8 cellular contexts compared by ENCODE assay signal in the genomic region with DNA sequence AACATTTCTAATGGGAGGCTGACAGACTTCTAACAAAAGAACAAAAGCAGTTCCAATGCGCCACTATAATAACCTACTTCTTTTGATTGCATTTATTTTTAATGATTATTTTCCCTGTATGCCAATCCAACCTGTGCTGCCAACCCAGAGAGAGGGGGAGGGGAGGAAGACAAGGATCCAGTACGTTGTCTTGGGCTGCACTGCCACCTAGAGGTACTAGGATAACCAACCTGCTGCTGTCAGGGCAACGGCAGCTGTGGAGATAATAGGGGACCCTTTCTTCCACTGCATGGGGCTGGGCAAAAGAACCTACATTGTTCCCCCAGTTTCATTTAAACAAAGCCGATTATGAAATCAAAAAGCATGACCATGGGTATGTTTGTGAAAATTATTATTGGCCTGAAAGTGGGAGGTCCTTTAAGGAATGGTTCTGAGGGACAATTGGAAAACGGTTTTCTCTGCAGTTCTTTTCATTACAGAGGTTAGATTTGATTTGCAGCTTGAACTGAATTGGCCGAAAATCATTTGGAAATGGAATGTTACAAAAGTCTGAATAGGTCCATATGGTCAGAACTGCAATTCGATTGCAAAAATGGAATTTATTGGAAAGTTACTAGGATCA.
DNase-seq lines count a peak whose midpoint lies in the region; ATAC-seq and TF ChIP-seq lines count a peak whose summit lies in the region.

No MANE protein-coding gene starts in this region.

- H3K27me3 ChIP-seq in A673 (replicated peaks; ENCODE audit: insufficient read depth, low read depth, low read length, poor library complexity) = peaks cover 3% of the 10 kb centered on the region

- H3K9me3 ChIP-seq in A673 (ENCODE audit: low read depth, low read length, poor library complexity, severe bottlenecking) = no peaks in the 10 kb centered on the region

- intact Hi-C loops in A673 (cut with micrococcal nuclease; ENCODE audit: unreplicated experiment) = loop anchor here (2.0 to 10.0 kb wide), 3 partner anchors 347 to 1439 kb away; no protein-coding TSS in a partner anchor

- peak; percentile 61 for ATAC-seq in GM18499 (IDR thresholded peaks at IDR 0.05; ENCODE audit: insufficient read depth, unreplicated experiment)
- peak; percentile 94 for ATAC-seq in HG02763 (IDR thresholded peaks at IDR 0.05; ENCODE audit: unreplicated experiment)

- H3K4me1 ChIP-seq in A673 (ENCODE audit: insufficient read depth, low read length, poor library complexity, severe bottlenecking) = no peaks in the 10 kb centered on the region

- H3K27ac ChIP-seq in A673 (ENCODE audit: low read depth, low read length, poor library complexity, severe bottlenecking) = no peak overlapping the region

- BruUV-seq in A673 (replicated peaks; lab: Mats Ljungman, UMichigan) = no TSS peak

- CTCF ChIA-PET in A673 (lab: Charles Lee) = interaction anchor here (0.5 kb wide), 1 partner anchor 1289 kb away, joined by 12 read pairs; no protein-coding TSS in a partner anchor

- no peaks in the 10 kb centered on the region for H3K36me3 ChIP-seq in A673 (ENCODE audit: insufficient read depth, low read length, poor library complexity, severe bottlenecking)

- in situ Hi-C loops in SK-MEL-5 (cut with HindIII; ENCODE audit: low pct_unique_long_range_greater_than_20kb, low sequenced_read_pairs) = no loop called here

- peak; percentile 81 for TF ChIP-seq CTCF in A673 (conservative IDR thresholded peaks at IDR 0.05; ENCODE audit: low read depth, low read length)

- DNase-seq in A673 (ENCODE audit: low spot score) (peak; percentile 80), NCI-H1092 (lab: John Stamatoyannopoulos, UW) (peak; percentile 89), SK-MEL-5 (ENCODE audit: low read depth, low spot score) (peak; percentile 92), brain pericyte (ENCODE audit: low read depth, low spot score) (peak; percentile 45), islet precursor cell (peak; percentile 80)
- peak; percentile 48 for DNase-seq in stimulated activated CD4-positive, alpha-beta T cell treated with anti-CD3 and anti-CD28 coated beads, Interleukin-1b, Interleukin-23, amount 100 ng/mL, for 48 hours

- no peak overlapping the region for H3K4me3 ChIP-seq in A673 (ENCODE audit: low read depth, low read length, poor library complexity, severe bottlenecking)

- POLR2A ChIA-PET in A673 (lab: Charles Lee; ENCODE audit: low non-redundant PET) = no interaction called here
